Comparison of ENCODE assay signal across 21 cellular contexts in genomic region chr13:63625869-63626268, GRCh38.
DNase-seq lines count a peak whose midpoint lies in the region; ATAC-seq, FAIRE-seq and TF ChIP-seq lines count a peak whose summit lies in the region.
"Had no signal": no experiment of that assay in that cellular context is flagged by ENCODE, and none has a peak within 500 bp of the region (broad histone marks: within the 10 kb centered on the region; RNA-seq: fewer than 3 reads in every experiment).

No MANE protein-coding gene starts in this region.

- H3K36me3 ChIP-seq in endothelial cell of umbilical vein (ENCODE audit: control insufficient read depth in 2 of 2, extremely low read depth in 1 of 2, insufficient read depth in 2 of 2, low read length in 2 of 2) (no peaks in the 10 kb centered on the region), mesendoderm (ENCODE audit: control insufficient read depth, insufficient read depth, low read length) (no peaks in the 10 kb centered on the region)
- H3K36me3 ChIP-seq: vagina had no signal

- no peak overlapping the region for H4K5ac ChIP-seq in mesendoderm (ENCODE audit: low read length)

- H4K20me1 ChIP-seq in endothelial cell of umbilical vein (replicated peaks; ENCODE audit: control insufficient read depth, extremely low read depth, insufficient read depth, low read length): no peaks in the 10 kb centered on the region

- no peak overlapping the region for H3K23ac ChIP-seq in mesendoderm (ENCODE audit: low read length)

- DNase-seq in HEK293T (ENCODE audit: extremely low spot score) (peak; percentile 40), RKO (ENCODE audit: low spot score) (peak; percentile 65), endothelial cell of umbilical vein (ENCODE audit: low read depth, low spot score) (no peak), mesendoderm (peak; percentile 68), NCI-H526 treated with DMSO at 0.1 percent for 48 hours (lab: John Stamatoyannopoulos, UW) (no peak)
- DNase-seq: activated CD4-positive, alpha-beta T cell treated with anti-CD3 and anti-CD28 coated beads for 1 hour; activated naive CD8-positive, alpha-beta T cell treated with anti-CD3 and anti-CD28 coated beads, Interleukin-2, amount 10 ng/mL, durations not matched to agents 7 days and 5 days; central memory CD4-positive, alpha-beta T cell; GM23248; hypothalamus; left cardiac atrium; midbrain; NCI-H2081 treated with DMSO at 0.1 percent for 48 hours; nephron progenitor cell; stimulated activated CD4-positive, alpha-beta T cell treated with anti-CD3 and anti-CD28 coated beads, Interleukin-4, amount 100 ng/mL, for 4 hours had no signal

- no peak overlapping the region for H3K4ac ChIP-seq in mesendoderm (ENCODE audit: low read depth, low read length)

- CTCF ChIA-PET in HEK293T (lab: Yijun Ruan, JAX) (interaction anchor here (0.6 to 0.8 kb wide), 2 partner anchors 10 to 335 kb away, joined by 3 to 4 read pairs; no protein-coding TSS in a partner anchor), endothelial cell of umbilical vein (lab: Charles Lee) (interaction anchor here (1.2 kb wide), 1 partner anchor 10 kb away, joined by 3 read pairs; no protein-coding TSS in a partner anchor)

- H3K27ac ChIP-seq in endothelial cell of umbilical vein (ENCODE audit: insufficient read depth, low read depth, low read length) (no peak overlapping the region), mesendoderm (ENCODE audit: low read depth, low read length) (no peak overlapping the region)
- H3K27ac ChIP-seq: GM23248, SK-N-MC, skin epidermis, vagina had no signal

- FAIRE-seq in endothelial cell of umbilical vein (lab: Jason Lieb, UNC): peak; percentile 31

- H3K27me3 ChIP-seq in endothelial cell of umbilical vein (ENCODE audit: control insufficient read depth in 2 of 2, insufficient read depth in 2 of 2, low read length in 2 of 2) (no peaks in the 10 kb centered on the region), mesendoderm (ENCODE audit: insufficient read depth, low read length, poor library complexity) (no peaks in the 10 kb centered on the region)
- H3K27me3 ChIP-seq: vagina had no signal

- H2BK120ac ChIP-seq in mesendoderm (ENCODE audit: low read depth, low read length): no peak overlapping the region

- H3K4me1 ChIP-seq in endothelial cell of umbilical vein (ENCODE audit: control insufficient read depth, extremely low read depth, insufficient read depth, low read length) (no peaks in the 10 kb centered on the region), mesendoderm (ENCODE audit: control insufficient read depth, low read depth, low read length) (no peaks in the 10 kb centered on the region)
- H3K4me1 ChIP-seq: vagina had no signal

- H2BK15ac ChIP-seq in mesendoderm (replicated peaks; ENCODE audit: low read depth): no peak overlapping the region

- H3K79me2 ChIP-seq in endothelial cell of umbilical vein (ENCODE audit: control insufficient read depth, insufficient read depth, low read length): no peaks in the 10 kb centered on the region
- no peaks in the 10 kb centered on the region for H3K79me2 ChIP-seq in mesendoderm (ENCODE audit: control insufficient read depth, insufficient read depth, low read length)

- H3K56ac ChIP-seq in mesendoderm (ENCODE audit: low read length): no peak overlapping the region

- intact Hi-C loops in endothelial cell of umbilical vein (cut with micrococcal nuclease): no loop called here

- H3K9me3 ChIP-seq in endothelial cell of umbilical vein (replicated peaks; ENCODE audit: control insufficient read depth, insufficient read depth, low read length): no peaks in the 10 kb centered on the region
- H3K9me3 ChIP-seq: vagina had no signal

- BruUV-seq in endothelial cell of umbilical vein (replicated peaks; lab: Mats Ljungman, UMichigan): no TSS peak

- WGBS in mesendoderm (ENCODE audit: extremely low coverage, insufficient coverage, low lambda C conversion rate): no CpG with 5 or more reads among the region's 1 CpG

- TF ChIP-seq CTCF in endothelial cell of umbilical vein (IDR thresholded peaks at IDR 0.05; ENCODE audit: extremely low read depth in 1 of 2, insufficient read depth in 1 of 2, low read depth in 1 of 2, low read length in 2 of 2): no peak

- no peak overlapping the region for H3K4me3 ChIP-seq in endothelial cell of umbilical vein (replicated peaks in 1 of 3; ENCODE audit: insufficient read depth in 1 of 3, low read depth in 1 of 3, low read length in 3 of 3)
- H3K4me3 ChIP-seq in mesendoderm (ENCODE audit: low read length): no peak overlapping the region
- H3K4me3 ChIP-seq: GM23248, SK-N-MC, skin epidermis, vagina had no signal

- H3K4me2 ChIP-seq in endothelial cell of umbilical vein (ENCODE audit: insufficient read depth, low read length) (no peak overlapping the region), mesendoderm (ENCODE audit: low read length) (no peak overlapping the region)

- H2BK5ac ChIP-seq in mesendoderm (ENCODE audit: low read length): no peak overlapping the region

- no peaks in the 10 kb centered on the region for H3K9me1 ChIP-seq in endothelial cell of umbilical vein (replicated peaks; ENCODE audit: control insufficient read depth, extremely low read depth, insufficient read depth, low read length)

- dilution Hi-C loops in endothelial cell of umbilical vein (cut with MboI; ENCODE audit: extremely low pct_ligation_motif_present, low sequenced_read_pairs): no loop called here

- H2AK5ac ChIP-seq in mesendoderm (ENCODE audit: low read length): no peak overlapping the region

- H3K9ac ChIP-seq in endothelial cell of umbilical vein (replicated peaks; ENCODE audit: extremely low read depth, insufficient read depth, low read length) (no peak overlapping the region), mesendoderm (ENCODE audit: low read length) (no peak overlapping the region)
- H3K9ac ChIP-seq: GM23248 had no signal

- no peak for TF ChIP-seq POLR2A in endothelial cell of umbilical vein (IDR thresholded peaks at IDR 0.05; ENCODE audit: low read depth, low read length)

- ATAC-seq in GM18519 (IDR thresholded peaks at IDR 0.05; ENCODE audit: low FRiP score, unreplicated experiment): no peak
- no peak for ATAC-seq in GM21786 (IDR thresholded peaks at IDR 0.05; ENCODE audit: unreplicated experiment)
- ATAC-seq: activated T-helper 17 cell treated with anti-CD3 and anti-CD28 coated beads, Interleukin-2, amount 50 U/mL, for 72 hours; left cardiac atrium had no signal

- H3K79me1 ChIP-seq in mesendoderm (ENCODE audit: low read length): no peaks in the 10 kb centered on the region

- no peak overlapping the region for H4K8ac ChIP-seq in mesendoderm (ENCODE audit: low read depth, low read length)

- H2AFZ ChIP-seq in endothelial cell of umbilical vein (ENCODE audit: low read depth, low read length): no peak overlapping the region
- H2AFZ ChIP-seq: GM23248 had no signal

- POLR2A ChIA-PET in HEK293T (lab: Yijun Ruan, JAX) (no interaction called here), endothelial cell of umbilical vein (lab: Charles Lee) (no interaction called here)

- no peak overlapping the region for H3K18ac ChIP-seq in mesendoderm (ENCODE audit: low read length)

TF ChIP-seq in HEK293T, 16 proteins besides CTCF, POLR2A, EP300 and RAD21 (continues in another document):
- TF ChIP-seq L3MBTL2 (conservative IDR thresholded peaks at IDR 0.05) (no peak), FOXM1 (IDR thresholded peaks at IDR 0.05; ENCODE audit: borderline replicate concordance) (no peak), CTBP1 (IDR thresholded peaks at IDR 0.05; ENCODE audit: borderline replicate concordance) (no peak), ELF4 (IDR thresholded peaks at IDR 0.05) (no peak), HDGF (IDR thresholded peaks at IDR 0.05; ENCODE audit: borderline replicate concordance) (no peak), SUZ12 (IDR thresholded peaks at IDR 0.05) (no peak), FOXA1 (IDR thresholded peaks at IDR 0.05) (no peak), FOXK2 (IDR thresholded peaks at IDR 0.05) (no peak), ZNF384 (IDR thresholded peaks at IDR 0.05) (no peak), PKNOX1 (IDR thresholded peaks at IDR 0.05) (no peak), TARDBP (IDR thresholded peaks at IDR 0.05) (no peak), LEF1 (IDR thresholded peaks at IDR 0.05; ENCODE audit: borderline replicate concordance) (no peak), NFRKB (IDR thresholded peaks at IDR 0.05) (no peak), SP1 (IDR thresholded peaks at IDR 0.05) (no peak)

TF ChIP-seq in endothelial cell of umbilical vein, 7 proteins besides CTCF, POLR2A, EP300 and RAD21:
- TF ChIP-seq EZH2 (IDR thresholded peaks at IDR 0.05; ENCODE audit: borderline replicate concordance, low read depth, low read length, severe bottlenecking) (no peak), GATA2 (IDR thresholded peaks at IDR 0.05; ENCODE audit: insufficient read depth, insufficient read length, low read depth, low read length) (no peak), MYC (IDR thresholded peaks at IDR 0.05; ENCODE audit: low read depth, low read length) (no peak), POLR2AphosphoS5 (IDR thresholded peaks at IDR 0.05; ENCODE audit: insufficient read depth, low read depth, low read length) (no peak), FOS (IDR thresholded peaks at IDR 0.05; ENCODE audit: borderline replicate concordance, insufficient read depth, low read length) (no peak), JUN (IDR thresholded peaks at IDR 0.05; ENCODE audit: borderline replicate concordance, insufficient read depth, insufficient read length, low read depth) (no peak)
- TF ChIP-seq, protein P1, sequence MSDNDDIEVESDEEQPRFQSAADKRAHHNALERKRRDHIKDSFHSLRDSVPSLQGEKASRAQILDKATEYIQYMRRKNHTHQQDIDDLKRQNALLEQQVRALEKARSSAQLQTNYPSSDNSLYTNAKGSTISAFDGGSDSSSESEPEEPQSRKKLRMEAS (IDR thresholded peaks at IDR 0.05; ENCODE audit: insufficient read depth, insufficient read length): no peak

Comparison
In these comparisons a context has a peak if more than half of its experiments do, and no peak if none do; other contexts are left out.
1. DNase-seq: peak in HEK293T (single experiment), RKO (single experiment) and mesendoderm (single experiment); none in endothelial cell of umbilical vein (single experiment) and NCI-H526 treated with DMSO at 0.1 percent for 48 hours (single experiment).